8 cellular contexts compared by ENCODE assay signal in the genomic region with DNA sequence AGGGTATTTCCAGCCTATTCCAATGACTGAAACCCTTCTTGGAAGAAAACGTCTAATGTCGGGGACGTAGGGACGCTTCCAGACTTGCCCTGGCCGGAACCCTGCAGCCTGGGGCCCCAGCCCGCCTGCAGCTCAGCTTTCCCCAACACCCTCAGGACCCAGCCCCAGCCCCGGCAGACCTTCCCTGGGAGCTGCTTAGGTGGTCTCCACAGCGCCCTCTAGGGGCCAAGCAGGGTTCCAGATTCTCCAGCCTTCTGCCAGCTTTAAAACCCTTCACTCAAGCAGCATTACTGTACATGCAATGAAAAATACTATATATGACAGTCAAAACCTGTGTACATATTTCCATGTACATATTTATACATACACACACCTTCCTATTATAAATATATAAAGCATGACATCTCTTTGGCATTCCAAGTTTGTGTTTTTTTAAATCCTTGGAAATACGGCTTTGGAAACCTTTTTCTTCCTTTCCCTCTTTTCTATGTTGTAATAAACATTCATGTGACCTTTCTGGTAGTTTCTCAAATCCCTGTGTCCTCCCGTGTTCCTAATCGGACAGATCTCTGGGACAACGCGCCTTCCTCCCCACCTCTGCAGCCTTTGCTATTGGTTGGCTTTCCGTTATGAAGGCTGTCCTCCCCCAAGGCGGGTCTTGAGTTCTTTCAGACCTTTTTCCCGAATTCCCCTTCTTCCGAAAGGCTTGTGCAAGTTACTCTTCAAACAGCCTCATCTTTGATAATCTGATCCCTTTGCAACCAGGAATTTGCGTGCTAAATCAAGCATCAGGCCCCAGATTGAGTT.
DNase-seq lines count a peak whose midpoint lies in the region; ATAC-seq and TF ChIP-seq lines count a peak whose summit lies in the region.

No MANE protein-coding gene starts in this region.

- no peaks in the 10 kb centered on the region for H3K9me2 ChIP-seq in OCI-LY7 (ENCODE audit: insufficient read depth, low read length)

- peaks cover 18% of the 10 kb centered on the region for H3K27me3 ChIP-seq in neutrophil
- peaks cover 0 to 2% of the 10 kb centered on the region in 2 donors for H3K27me3 ChIP-seq in tibial artery

- H2AFZ ChIP-seq in OCI-LY7 (ENCODE audit: low read length) = no peak overlapping the region

- BruUV-seq in OCI-LY7 (replicated peaks; lab: Mats Ljungman, UMichigan) = no TSS peak

- H3K4me3 ChIP-seq in OCI-LY7 (ENCODE audit: low read depth, low read length, poor library complexity, severe bottlenecking) (no peak overlapping the region), fibroblast of mammary gland (ENCODE audit: control insufficient read depth, low read depth, low read length) (no peak overlapping the region), neutrophil (ENCODE audit: low read depth in 1 of 2, low read length in 1 of 2) (no peak overlapping the region), tibial artery (no peak overlapping the region)

- H3K9me3 ChIP-seq in OCI-LY7 (ENCODE audit: low read length) = no peaks in the 10 kb centered on the region
- no peaks in the 10 kb centered on the region for H3K9me3 ChIP-seq in neutrophil
- H3K9me3 ChIP-seq in tibial artery = no peaks in the 10 kb centered on the region

- intact Hi-C loops in OCI-LY7 (cut with micrococcal nuclease; ENCODE audit: unreplicated experiment) = loop anchor here (1.0 to 5.0 kb wide), 2 partner anchors 62 to 185 kb away; a partner anchor contains a TSS
- intact Hi-C loops in tibial artery (cut with DNase I; ENCODE audit: low total_unique reads) = loop anchor here (10.0 kb wide), 1 partner anchor 194 kb away; no protein-coding TSS in a partner anchor

- POLR2A ChIA-PET in OCI-LY7 (lab: Charles Lee) = no interaction called here

- H3K79me2 ChIP-seq in OCI-LY7 (ENCODE audit: insufficient read depth, low read depth, low read length) = no peaks in the 10 kb centered on the region

- H3K4me1 ChIP-seq in OCI-LY7 (ENCODE audit: insufficient read depth, low read length, poor library complexity, severe bottlenecking) (no peaks in the 10 kb centered on the region), neutrophil (ENCODE audit: control insufficient read depth in 1 of 2, insufficient read depth in 1 of 2, low read depth in 1 of 2, low read length in 1 of 2) (no peaks in the 10 kb centered on the region), tibial artery (peaks cover 0 to 23% (median 14%) of the 10 kb centered on the region in 4 donors)

- ATAC-seq in HG03521 (IDR thresholded peaks at IDR 0.05; ENCODE audit: unreplicated experiment) = peak; percentile 62
- ATAC-seq in HG03442 (IDR thresholded peaks at IDR 0.05; ENCODE audit: unreplicated experiment) = no peak

- peak; percentile 90 for DNase-seq in ELF-1 (ENCODE audit: low read depth, low spot score)
- peak; percentile 80 for DNase-seq in OCI-LY7 (ENCODE audit: low spot score)
- DNase-seq in activated T-cell treated with anti-CD3 and anti-CD28 coated beads, Interleukin-2, amount 50 U/mL, for 1 hour = peak; percentile 70
- DNase-seq in fibroblast of mammary gland (ENCODE audit: low read depth) = peak; percentile 71
- peak; percentile 66 to 71 for DNase-seq in tibial artery

- CTCF ChIA-PET in OCI-LY7 (lab: Charles Lee; ENCODE audit: unreplicated experiment) = interaction anchor here (0.9 kb wide), 2 partner anchors 18 to 184 kb away, joined by 3 read pairs; no protein-coding TSS in a partner anchor

- H3K27ac ChIP-seq in OCI-LY7 (ENCODE audit: low read depth, low read length, poor library complexity, severe bottlenecking) (no peak overlapping the region), neutrophil (no peak overlapping the region), tibial artery (no peak overlapping the region)

- no peak overlapping the region for H3K4me2 ChIP-seq in OCI-LY7 (ENCODE audit: low read length)

- H3K36me3 ChIP-seq in OCI-LY7 (ENCODE audit: insufficient read depth, low read length) = no peaks in the 10 kb centered on the region
- H3K36me3 ChIP-seq in neutrophil = no peaks in the 10 kb centered on the region
- H3K36me3 ChIP-seq in tibial artery = no peaks in the 10 kb centered on the region

- TF ChIP-seq CTCF in OCI-LY7 (conservative IDR thresholded peaks at IDR 0.05; ENCODE audit: low read length) (peak; percentile 97), fibroblast of mammary gland (conservative IDR thresholded peaks at IDR 0.05; ENCODE audit: control insufficient read depth, insufficient read depth, low read depth, low read length) (peak; percentile 85), neutrophil (IDR thresholded peaks at IDR 0.05) (peak; percentile 70), tibial artery (IDR thresholded peaks at IDR 0.05) (peak; percentile 65 to 87)

- H4K20me1 ChIP-seq in OCI-LY7 (ENCODE audit: insufficient read depth, low read length) = no peaks in the 10 kb centered on the region
